25 cellular contexts compared by ENCODE assay signal in genomic region chr11:12312132-12312531, GRCh38.
"Had no signal": no experiment of that assay in that cellular context is flagged by ENCODE, and none has a peak within 500 bp of the region (broad histone marks: within the 10 kb centered on the region; RNA-seq: fewer than 3 reads in every experiment).

No MANE protein-coding gene starts in this region.

- DNase-seq: occipital lobe; ovary; posterior cingulate gyrus; psoas muscle; right cardiac atrium; right lobe of liver; sigmoid colon; small intestine; stimulated activated CD4-positive, alpha-beta T cell treated with anti-CD3 and anti-CD28 coated beads, Interleukin-15, amount 100 ng/mL, for 24 hours; stimulated activated CD4-positive, alpha-beta T cell treated with anti-CD3 and anti-CD28 coated beads, Interleukin-2, amount 100 ng/mL, for 24 hours; stimulated activated CD4-positive, alpha-beta T cell treated with anti-CD3 and anti-CD28 coated beads, Interleukin-2, amount 100 ng/mL, for 48 hours; stimulated activated CD4-positive, alpha-beta T cell treated with anti-CD3 and anti-CD28 coated beads, Interleukin-4, amount 100 ng/mL, for 24 hours; stimulated activated naive B cell treated with anti-CD40 and anti-IgM and Interleukin-4, amounts not matched to agents 10 μg/mL and 1 μg/mL and 100 μg/mL, for 72 hours; stimulated activated naive CD4-positive, alpha-beta T cell treated with Interleukin-2 at 50 U/mL for 16 hours; stomach; thyroid gland; trophoblast cell had no signal

- H3K4me1 ChIP-seq: neural progenitor cell, parathyroid adenoma, psoas muscle, right lobe of liver, stomach, thyroid gland, tibial nerve, upper lobe of left lung, vagina had no signal

- FAIRE-seq: urothelium cell line had no signal

- H3K79me2 ChIP-seq: parathyroid adenoma had no signal

- H3K9me3 ChIP-seq: ovary, psoas muscle, right lobe of liver, thyroid gland, vagina had no signal

- ATAC-seq: psoas muscle; right cardiac atrium; right lobe of liver; stimulated activated effector memory CD8-positive, alpha-beta T cell treated with anti-CD3 and anti-CD28 coated beads, Interleukin-12 subunit alpha, Interleukin-12 subunit beta, amount 100 ng/mL, for 72 hours; stimulated activated naive B cell treated with anti-CD40 and anti-IgM and Interleukin-4, amounts not matched to agents 10 μg/mL and 1 μg/mL and 100 μg/mL, for 72 hours had no signal

- H3K9ac ChIP-seq: neural progenitor cell, parathyroid adenoma had no signal

- H3K4me2 ChIP-seq: neural progenitor cell had no signal

- H3K27ac ChIP-seq: neural progenitor cell, ovary, parathyroid adenoma, psoas muscle, right lobe of liver, stomach, thoracic aorta, thyroid gland, tibial nerve, upper lobe of left lung, vagina had no signal

- H2AFZ ChIP-seq: neural progenitor cell, parathyroid adenoma had no signal

- H3K4me3 ChIP-seq: neural progenitor cell, ovary, psoas muscle, right lobe of liver, sigmoid colon, stomach, thoracic aorta, thyroid gland, tibial nerve, upper lobe of left lung, vagina had no signal

- H3K27me3 ChIP-seq: neural progenitor cell, right lobe of liver, sigmoid colon, stomach, thyroid gland, tibial nerve, upper lobe of left lung, vagina had no signal

- H3K36me3 ChIP-seq: neural progenitor cell, ovary, right lobe of liver, sigmoid colon, stomach, thoracic aorta, thyroid gland, tibial nerve, upper lobe of left lung, vagina had no signal
